In genomic region chr6:104305206-104305605, GRCh38 we compare ENCODE assay signal across 9 cellular contexts.
"Had no signal": no experiment of that assay in that cellular context is flagged by ENCODE, and none has a peak within 500 bp of the region (broad histone marks: within the 10 kb centered on the region; RNA-seq: fewer than 3 reads in every experiment).

No MANE protein-coding gene starts in this region.

- H3K27ac ChIP-seq: GM23248 had no signal

- H3K4me2 ChIP-seq: GM23338 had no signal

- H3K9ac ChIP-seq: GM23248 had no signal

- H3K4me3 ChIP-seq: GM23248, GM23338, HAP-1 had no signal

- H3K9me3 ChIP-seq: HAP-1 had no signal

- H3K36me3 ChIP-seq: HAP-1 had no signal

- H2AFZ ChIP-seq: GM23248, GM23338 had no signal

- DNase-seq: GM23248, GOT3, H7, H9, HCEC 1CT, HFFc6 had no signal

- ATAC-seq: GM23338, HCT116 had no signal

- H3K4me1 ChIP-seq: HAP-1 had no signal
